ENCODE assay signal across 9 cellular contexts in genomic region chr19:56837492-56837891, GRCh38. TPM values are rescaled to one million over a fixed set of nuclear protein-coding genes. Genes with fewer than 3 reads are reported as not detected.
DNase-seq lines count a peak whose midpoint lies in the region; ATAC-seq and TF ChIP-seq lines count a peak whose summit lies in the region.
"Had no signal": no experiment of that assay in that cellular context is flagged by ENCODE, and none has a peak within 500 bp of the region (broad histone marks: within the 10 kb centered on the region; RNA-seq: fewer than 3 reads in every experiment).

No MANE protein-coding gene starts in this region.

- POLR2A ChIA-PET in CD4-positive, alpha-beta memory T cell (lab: Charles Lee; ENCODE audit: partially characterized antibody), result no interaction called here

- no peak overlapping the region for H2AFZ ChIP-seq in DND-41 (ENCODE audit: low read depth, low read length)

- H3K27me3 Mint-ChIP-seq in CD4-positive, alpha-beta memory T cell, result peaks cover 0 to 2% of the 10 kb centered on the region in 2 donors

- H3K27me3 ChIP-seq in DND-41 (ENCODE audit: insufficient read depth, low read length, poor library complexity), result peaks cover under 1% of the 10 kb centered on the region
- H3K27me3 ChIP-seq in SJCRH30, result no peaks in the 10 kb centered on the region
- H3K27me3 ChIP-seq in CD4-positive, alpha-beta memory T cell (ENCODE audit: insufficient read depth, low read length), result no peaks in the 10 kb centered on the region

- H4K20me1 ChIP-seq in DND-41 (ENCODE audit: insufficient read depth, low read length), result no peaks in the 10 kb centered on the region

- peak; percentile 43 for TF ChIP-seq CTCF in DND-41 (IDR thresholded peaks at IDR 0.05; ENCODE audit: borderline replicate concordance, extremely low read depth, low read length, poor library complexity, severe bottlenecking)

- peaks cover 22% of the 10 kb centered on the region for H3K9me3 ChIP-seq in DND-41 (ENCODE audit: insufficient read depth, low read length, severe bottlenecking)
- peaks cover 2% of the 10 kb centered on the region; the same call in 1 of the 2 replicates for H3K9me3 ChIP-seq in SJCRH30 (replicated peaks)
- H3K9me3 ChIP-seq in CD4-positive, alpha-beta memory T cell (ENCODE audit: control insufficient read depth in 1 of 2, low read length in 2 of 2), result no peaks in the 10 kb centered on the region

- H3K4me1 ChIP-seq in DND-41 (ENCODE audit: insufficient read depth, low read length) (no peaks in the 10 kb centered on the region), SJCRH30 (peaks cover 25% of the 10 kb centered on the region)
- no peaks in the 10 kb centered on the region for H3K4me1 ChIP-seq in CD4-positive, alpha-beta memory T cell (ENCODE audit: insufficient read depth, low read length)

- DNase-seq in DND-41 (no peak), SJCRH30 (peak; percentile 77 to 79), Right ventricle myocardium superior (peak; percentile 85), posterior vena cava (ENCODE audit: low spot score) (peak; percentile 92), COLO668 (lab: John Stamatoyannopoulos, UW; ENCODE audit: unreplicated experiment) (no peak)
- DNase-seq in CD4-positive, alpha-beta memory T cell, result no peak

- H3K9ac ChIP-seq in DND-41 (ENCODE audit: low read depth, low read length), result no peak overlapping the region

- no peaks in the 10 kb centered on the region for H3K79me2 ChIP-seq in DND-41 (ENCODE audit: insufficient read depth, low read length)

- no peak for ATAC-seq in DND-41 (ENCODE audit: insufficient read depth, low read depth)
- ATAC-seq in Right ventricle myocardium superior (ENCODE audit: poor library complexity), result peak; percentile 51
- ATAC-seq in GM18498 (IDR thresholded peaks at IDR 0.05; ENCODE audit: unreplicated experiment), result no peak
- ATAC-seq in HG03175 (IDR thresholded peaks at IDR 0.05; ENCODE audit: unreplicated experiment), result no peak

- H3K4me3 Mint-ChIP-seq in CD4-positive, alpha-beta memory T cell, result peak overlapping the region in 2 of 8 donors; percentile 24 to 63
- H3K4me3 Mint-ChIP-seq: T-helper 1 cell treated with Interleukin-12 subunit alpha and Interleukin-12 subunit beta and Interleukin-4 antibody, amounts not matched to agents 30 μg/mL and 1 μg/mL, for 36 hours had no signal

- peak overlapping the region in 1 of 7 donors; percentile 41 for H3K27ac Mint-ChIP-seq in CD4-positive, alpha-beta memory T cell
- H3K27ac Mint-ChIP-seq: T-helper 1 cell treated with Interleukin-12 subunit alpha and Interleukin-12 subunit beta and Interleukin-4 antibody, amounts not matched to agents 30 μg/mL and 1 μg/mL, for 36 hours had no signal

- H3K27ac ChIP-seq in DND-41 (ENCODE audit: low read length) (no peak overlapping the region), SJCRH30 (peak overlapping the region; percentile 41)
- H3K27ac ChIP-seq in CD4-positive, alpha-beta memory T cell (ENCODE audit: low read depth, low read length), result no peak overlapping the region

- intact Hi-C loops in Right ventricle myocardium superior (cut with DNase I), result no loop called here
- intact Hi-C loops in posterior vena cava (cut with DNase I), result no loop called here
- intact Hi-C loops in CD4-positive, alpha-beta memory T cell (cut with micrococcal nuclease), result no loop called here

- peaks cover 15 to 24% of the 10 kb centered on the region in 2 donors for H3K36me3 Mint-ChIP-seq in CD4-positive, alpha-beta memory T cell

- H3K9me3 Mint-ChIP-seq in CD4-positive, alpha-beta memory T cell, result peaks cover 9 to 78% (median 59%) of the 10 kb centered on the region in 8 donors

- CTCF ChIA-PET in CD4-positive, alpha-beta memory T cell (lab: Charles Lee; ENCODE audit: partially characterized antibody), result no interaction called here

- peaks cover 0 to 3% (median under 1%) of the 10 kb centered on the region in 4 donors for H3K4me1 Mint-ChIP-seq in CD4-positive, alpha-beta memory T cell

- no peak overlapping the region for H3K4me2 ChIP-seq in DND-41 (ENCODE audit: insufficient read depth, low read length)

- H3K36me3 ChIP-seq in DND-41 (ENCODE audit: insufficient read depth, low read length) (no peaks in the 10 kb centered on the region), SJCRH30 (peaks cover 39% of the 10 kb centered on the region)
- no peaks in the 10 kb centered on the region for H3K36me3 ChIP-seq in CD4-positive, alpha-beta memory T cell (ENCODE audit: insufficient read depth, low read length)

- H3K4me3 ChIP-seq in DND-41 (ENCODE audit: low read depth in 1 of 2, low read length in 2 of 2) (no peak overlapping the region), SJCRH30 (peak overlapping the region; percentile 79)
- no peak overlapping the region for H3K4me3 ChIP-seq in CD4-positive, alpha-beta memory T cell (ENCODE audit: low read length in 2 of 2)

RNA-seq across cellular contexts. Expression of gene PEG3, which starts 3.0 kb away (rescaled TPM):
- total RNA-seq in SJCRH30 (2014; rRNA removed; shearing (Covaris generic)), result 501 and 545 TPM in 2 replicates
- total RNA-seq in Right ventricle myocardium superior (7.1 TPM), posterior vena cava (10 to 100 TPM in 1 of 2 donors, 1 to 10 TPM in 1; 9.9 to 11.6 TPM)
- not detected for total RNA-seq in CD4-positive, alpha-beta memory T cell
- polyA plus RNA-seq in CD4-positive, alpha-beta memory T cell, result not detected

RNA-seq across cellular contexts. Expression of gene ZIM2, which starts 3.0 kb away (rescaled TPM):
- 7.1 and 8.9 TPM in 2 replicates for total RNA-seq in SJCRH30 (2014; rRNA removed; shearing (Covaris generic))
- total RNA-seq in Right ventricle myocardium superior, result not detected
- 1 to 10 TPM in 1 of 2 donors, under 1 TPM in 1; 0.33 to 1.1 TPM for total RNA-seq in posterior vena cava
- not detected for total RNA-seq in CD4-positive, alpha-beta memory T cell
- polyA plus RNA-seq in CD4-positive, alpha-beta memory T cell, result not detected

Comparison
In these comparisons a context has a peak if more than half of its experiments do, and no peak if none do; other contexts are left out.
1. DNase-seq: peak in SJCRH30 (2 of 2), Right ventricle myocardium superior (single experiment) and posterior vena cava (single experiment); none in DND-41 (single experiment), COLO668 (single experiment) and CD4-positive, alpha-beta memory T cell (0 of 5).
2. RNA of gene PEG3, which starts 3.0 kb away (total RNA-seq): 501 to 545 TPM in SJCRH30; 9.9 to 11.6 TPM in posterior vena cava, 7.1 TPM in Right ventricle myocardium superior (single experiment) and not detected in CD4-positive, alpha-beta memory T cell; every median in the first group is over 10 times any median in the second.